ENCODE assay signal across 35 cellular contexts in the genomic region with DNA sequence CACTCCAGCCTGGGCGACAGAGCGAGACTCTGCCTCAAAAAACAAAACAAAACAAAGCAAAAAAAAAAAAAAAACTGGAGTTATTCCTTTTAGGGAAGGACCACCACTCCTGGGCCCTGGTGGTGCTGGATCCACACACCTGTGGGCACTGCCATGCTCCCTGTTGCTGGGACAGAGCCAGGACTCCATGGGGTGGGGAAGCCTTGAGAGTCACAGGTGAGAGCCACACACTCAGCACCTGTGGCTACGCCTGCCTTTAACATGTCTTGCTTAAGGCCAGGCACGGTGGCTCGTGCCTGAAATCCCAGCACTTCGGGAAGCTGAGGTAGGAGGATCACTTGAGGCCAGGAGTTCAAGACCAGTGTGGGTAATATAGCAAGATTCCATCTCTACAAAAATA. TPM values are rescaled to one million over a fixed set of nuclear protein-coding genes. Genes with fewer than 3 reads are reported as not detected.
"Had no signal": no experiment of that assay in that cellular context is flagged by ENCODE, and none has a peak within 500 bp of the region (broad histone marks: within the 10 kb centered on the region; RNA-seq: fewer than 3 reads in every experiment).

No MANE protein-coding gene starts in this region.

- H3K4me3 Mint-ChIP-seq: activated B cell treated with CpG ODN at 0.5 μM for 24 hours; activated CD4-positive, alpha-beta memory T cell treated with anti-CD3 and anti-CD28 coated beads for 36 hours; activated CD4-positive, alpha-beta T cell treated with anti-CD3 and anti-CD28 coated beads, Interleukin-2, amount 10 ng/mL, durations not matched to agents 24 days and 14 days; activated CD8-positive, alpha-beta T cell treated with anti-CD3 and anti-CD28 coated beads for 36 hours; activated naive CD4-positive, alpha-beta T cell treated with anti-CD3 and anti-CD28 coated beads, Interleukin-2, amount 10 ng/mL, durations not matched to agents 7 days and 5 days; activated naive CD4-positive, alpha-beta T cell treated with anti-CD3 and anti-CD28 coated beads, Interleukin-2, amount 50 U/mL, for 24 hours; activated naive CD8-positive, alpha-beta T cell; activated naive CD8-positive, alpha-beta T cell treated with anti-CD3 and anti-CD28 coated beads, Interleukin-2, amount 10 ng/mL, durations not matched to agents 7 days and 5 days; activated naive CD8-positive, alpha-beta T cell treated with anti-CD3 and anti-CD28 coated beads, Interleukin-2, amount 50 U/mL, for 24 hours; activated T-cell treated with anti-CD3 and anti-CD28 coated beads, Interleukin-2, amount 50 U/mL, for 4 hours; activated T-cell treated with anti-CD3 and anti-CD28 coated beads, Interleukin-2, amount 50 U/mL, for 72 hours; brain; T-cell; T-helper 2 cell treated with Interferon-gamma antibody and Interleukin-4, amounts not matched to agents 5 μg/mL and 100 μg/mL, for 36 hours had no signal

- H3K9me3 ChIP-seq: ascending aorta had no signal

- H3K27ac ChIP-seq: ascending aorta, cardiac muscle cell, VCaP had no signal

- H3K36me3 ChIP-seq: cardiac muscle cell had no signal

- H3K27ac Mint-ChIP-seq: activated B cell treated with CpG ODN at 0.5 μM for 24 hours; activated CD4-positive, alpha-beta memory T cell treated with anti-CD3 and anti-CD28 coated beads for 36 hours; activated CD4-positive, alpha-beta T cell treated with anti-CD3 and anti-CD28 coated beads, Interleukin-2, amount 10 ng/mL, durations not matched to agents 24 days and 14 days; activated CD8-positive, alpha-beta T cell treated with anti-CD3 and anti-CD28 coated beads for 36 hours; activated naive CD4-positive, alpha-beta T cell treated with anti-CD3 and anti-CD28 coated beads, Interleukin-2, amount 10 ng/mL, durations not matched to agents 7 days and 5 days; activated naive CD4-positive, alpha-beta T cell treated with anti-CD3 and anti-CD28 coated beads, Interleukin-2, amount 50 U/mL, for 24 hours; activated naive CD8-positive, alpha-beta T cell; activated naive CD8-positive, alpha-beta T cell treated with anti-CD3 and anti-CD28 coated beads, Interleukin-2, amount 10 ng/mL, durations not matched to agents 7 days and 5 days; activated naive CD8-positive, alpha-beta T cell treated with anti-CD3 and anti-CD28 coated beads, Interleukin-2, amount 50 U/mL, for 24 hours; activated T-cell treated with anti-CD3 and anti-CD28 coated beads, Interleukin-2, amount 50 U/mL, for 72 hours; activated T-helper 2 cell treated with anti-CD3 and anti-CD28 coated beads, Interferon-gamma antibody, Interleukin-2, Interleukin-4, amounts not matched to agents 10 μg/mL and 5 μg/mL and 100 μg/mL, durations not matched to agents 14 hours and 24 hours and 36 hours; T-cell; T-helper 2 cell treated with Interferon-gamma antibody and Interleukin-4, amounts not matched to agents 5 μg/mL and 100 μg/mL, for 36 hours had no signal

- H3K27me3 Mint-ChIP-seq: activated B cell treated with CpG ODN at 0.5 μM for 24 hours; activated CD4-positive, alpha-beta memory T cell treated with anti-CD3 and anti-CD28 coated beads for 36 hours; activated CD4-positive, alpha-beta T cell treated with anti-CD3 and anti-CD28 coated beads, Interleukin-2, amount 10 ng/mL, durations not matched to agents 24 days and 14 days; activated CD8-positive, alpha-beta T cell treated with anti-CD3 and anti-CD28 coated beads for 36 hours; activated naive CD4-positive, alpha-beta T cell treated with anti-CD3 and anti-CD28 coated beads, Interleukin-2, amount 10 ng/mL, durations not matched to agents 7 days and 5 days; activated naive CD4-positive, alpha-beta T cell treated with anti-CD3 and anti-CD28 coated beads, Interleukin-2, amount 50 U/mL, for 24 hours; activated naive CD8-positive, alpha-beta T cell; activated naive CD8-positive, alpha-beta T cell treated with anti-CD3 and anti-CD28 coated beads, Interleukin-2, amount 10 ng/mL, durations not matched to agents 7 days and 5 days; activated naive CD8-positive, alpha-beta T cell treated with anti-CD3 and anti-CD28 coated beads, Interleukin-2, amount 50 U/mL, for 24 hours; T-cell had no signal

- ATAC-seq: activated CD8-positive, alpha-beta T cell treated with anti-CD3 and anti-CD28 coated beads for 36 hours; activated naive CD8-positive, alpha-beta T cell treated with anti-CD3 and anti-CD28 coated beads, Interleukin-2, amount 50 U/mL, for 24 hours; activated T-cell treated with anti-CD3 and anti-CD28 coated beads, Interleukin-2, amount 50 U/mL, for 4 hours; activated T-cell treated with anti-CD3 and anti-CD28 coated beads, Interleukin-2, amount 50 U/mL, for 72 hours; T-cell had no signal

- H3K4me3 ChIP-seq: ascending aorta, cardiac muscle cell had no signal

- H3K4me1 ChIP-seq: ascending aorta had no signal

- H3K9me3 Mint-ChIP-seq: activated B cell treated with CpG ODN at 0.5 μM for 24 hours; activated CD4-positive, alpha-beta memory T cell treated with anti-CD3 and anti-CD28 coated beads for 36 hours; activated CD4-positive, alpha-beta T cell treated with anti-CD3 and anti-CD28 coated beads, Interleukin-2, amount 10 ng/mL, durations not matched to agents 24 days and 14 days; activated CD8-positive, alpha-beta T cell treated with anti-CD3 and anti-CD28 coated beads for 36 hours; activated naive CD4-positive, alpha-beta T cell treated with anti-CD3 and anti-CD28 coated beads, Interleukin-2, amount 10 ng/mL, durations not matched to agents 7 days and 5 days; activated naive CD4-positive, alpha-beta T cell treated with anti-CD3 and anti-CD28 coated beads, Interleukin-2, amount 50 U/mL, for 24 hours; activated naive CD8-positive, alpha-beta T cell treated with anti-CD3 and anti-CD28 coated beads, Interleukin-2, amount 10 ng/mL, durations not matched to agents 7 days and 5 days; activated naive CD8-positive, alpha-beta T cell treated with anti-CD3 and anti-CD28 coated beads, Interleukin-2, amount 50 U/mL, for 24 hours; activated T-cell treated with anti-CD3 and anti-CD28 coated beads, Interleukin-2, amount 50 U/mL, for 4 hours; activated T-cell treated with anti-CD3 and anti-CD28 coated beads, Interleukin-2, amount 50 U/mL, for 72 hours; activated T-helper 2 cell treated with anti-CD3 and anti-CD28 coated beads, Interferon-gamma antibody, Interleukin-2, Interleukin-4, amounts not matched to agents 10 μg/mL and 5 μg/mL and 100 μg/mL, durations not matched to agents 14 hours and 24 hours and 36 hours; brain; T-cell; T-helper 2 cell treated with Interferon-gamma antibody and Interleukin-4, amounts not matched to agents 5 μg/mL and 100 μg/mL, for 36 hours had no signal

- H3K4me1 Mint-ChIP-seq: activated B cell treated with CpG ODN at 0.5 μM for 24 hours; activated CD4-positive, alpha-beta T cell treated with anti-CD3 and anti-CD28 coated beads, Interleukin-2, amount 10 ng/mL, durations not matched to agents 24 days and 14 days; activated naive CD4-positive, alpha-beta T cell treated with anti-CD3 and anti-CD28 coated beads, Interleukin-2, amount 50 U/mL, for 24 hours; activated naive CD8-positive, alpha-beta T cell treated with anti-CD3 and anti-CD28 coated beads, Interleukin-2, amount 10 ng/mL, durations not matched to agents 7 days and 5 days; brain had no signal

- H3K27me3 ChIP-seq: ascending aorta, cardiac muscle cell had no signal

- DNase-seq: activated B cell treated with CpG ODN at 0.5 μM for 24 hours; activated CD4-positive, alpha-beta memory T cell treated with anti-CD3 and anti-CD28 coated beads for 36 hours; activated CD4-positive, alpha-beta T cell treated with anti-CD3 and anti-CD28 coated beads for 4 hours; activated CD4-positive, alpha-beta T cell treated with anti-CD3 and anti-CD28 coated beads, Interleukin-2, amount 10 ng/mL, durations not matched to agents 24 days and 14 days; activated CD4-positive, alpha-beta T cell treated with anti-CD3 and anti-CD28 coated beads, Interleukin-2, amount 50 U/mL, for 1 hour; activated CD4-positive, alpha-beta T cell treated with anti-CD3 and anti-CD28 coated beads, Interleukin-2, amount 50 U/mL, for 4 hours; activated CD4-positive, CD25-positive, alpha-beta regulatory T cell treated with anti-CD3 and anti-CD28 coated beads, Interleukin-2, amount 50 U/mL, for 72 hours; activated CD8-positive, alpha-beta memory T cell treated with anti-CD3 and anti-CD28 coated beads, Interleukin-2, amount 50 U/mL, for 4 hours; activated CD8-positive, alpha-beta T cell treated with anti-CD3 and anti-CD28 coated beads for 36 hours; activated effector memory CD4-positive, alpha-beta T cell treated with Interleukin-2 at 50 U/mL for 16 hours; activated gamma-delta T cell; activated naive CD4-positive, alpha-beta T cell treated with anti-CD3 and anti-CD28 coated beads, Interleukin-2, amount 10 ng/mL, durations not matched to agents 7 days and 5 days; activated naive CD4-positive, alpha-beta T cell treated with Interleukin-2 at 50 U/mL for 16 hours; activated naive CD8-positive, alpha-beta T cell treated with anti-CD3 and anti-CD28 coated beads, Interleukin-2, amount 10 ng/mL, durations not matched to agents 7 days and 5 days; activated naive CD8-positive, alpha-beta T cell treated with anti-CD3 and anti-CD28 coated beads, Interleukin-2, amount 50 U/mL, for 24 hours; activated T-cell treated with anti-CD3 and anti-CD28 coated beads for 4 hours; activated T-cell treated with anti-CD3 and anti-CD28 coated beads, Interleukin-2, amount 50 U/mL, for 1 hour; activated T-cell treated with anti-CD3 and anti-CD28 coated beads, Interleukin-2, amount 50 U/mL, for 4 hours; activated T-cell treated with anti-CD3 and anti-CD28 coated beads, Interleukin-2, amount 50 U/mL, for 72 hours; amygdala; anterior cingulate cortex; central memory CD4-positive, alpha-beta T cell; T-cell; T-helper 2 cell; T-helper 9 cell had no signal

- H3K36me3 Mint-ChIP-seq: activated naive CD4-positive, alpha-beta T cell treated with anti-CD3 and anti-CD28 coated beads, Interleukin-2, amount 50 U/mL, for 24 hours; activated naive CD8-positive, alpha-beta T cell had no signal

RNA-seq across cellular contexts. Expression of a gene that starts 18.3 kb away (rescaled TPM):
- total RNA-seq: activated B cell treated with CpG ODN at 0.5 μM for 24 hours; activated CD4-positive, alpha-beta memory T cell treated with anti-CD3 and anti-CD28 coated beads for 36 hours; activated CD4-positive, alpha-beta T cell treated with anti-CD3 and anti-CD28 coated beads, Interleukin-2, amount 10 ng/mL, durations not matched to agents 24 days and 14 days; activated CD8-positive, alpha-beta memory T cell treated with anti-CD3 and anti-CD28 coated beads for 36 hours; activated CD8-positive, alpha-beta T cell treated with anti-CD3 and anti-CD28 coated beads for 36 hours; activated T-cell treated with anti-CD3 and anti-CD28 coated beads, Interleukin-2, amount 50 U/mL, for 4 hours; activated T-helper 2 cell treated with anti-CD3 and anti-CD28 coated beads, Interferon-gamma antibody, Interleukin-2, Interleukin-4, amounts not matched to agents 10 μg/mL and 5 μg/mL and 100 μg/mL, durations not matched to agents 14 hours and 24 hours and 36 hours; ascending aorta; bronchial epithelial cell had no signal

RNA-seq across cellular contexts. Expression of a gene that starts 20.8 kb away (rescaled TPM):
- total RNA-seq: activated B cell treated with CpG ODN at 0.5 μM for 24 hours; activated CD4-positive, alpha-beta memory T cell treated with anti-CD3 and anti-CD28 coated beads for 36 hours; activated CD4-positive, alpha-beta T cell treated with anti-CD3 and anti-CD28 coated beads, Interleukin-2, amount 10 ng/mL, durations not matched to agents 24 days and 14 days; activated CD8-positive, alpha-beta memory T cell treated with anti-CD3 and anti-CD28 coated beads for 36 hours; activated CD8-positive, alpha-beta T cell treated with anti-CD3 and anti-CD28 coated beads for 36 hours; activated naive CD8-positive, alpha-beta T cell treated with anti-CD3 and anti-CD28 coated beads, Interleukin-2, amount 10 ng/mL, durations not matched to agents 7 days and 5 days; activated T-cell treated with anti-CD3 and anti-CD28 coated beads, Interleukin-2, amount 50 U/mL, for 4 hours; ascending aorta; bronchial epithelial cell had no signal

RNA-seq across cellular contexts. Expression of a gene that starts 25.5 kb away (rescaled TPM):
- total RNA-seq: activated B cell treated with CpG ODN at 0.5 μM for 24 hours; activated CD8-positive, alpha-beta T cell treated with anti-CD3 and anti-CD28 coated beads for 36 hours; activated naive CD8-positive, alpha-beta T cell treated with anti-CD3 and anti-CD28 coated beads, Interleukin-2, amount 10 ng/mL, durations not matched to agents 7 days and 5 days; bronchial epithelial cell had no signal
